ENCODE assay signal across 9 cellular contexts in genomic region chr6:44052419-44053011, GRCh38.
DNase-seq lines count a peak whose midpoint lies in the region; ATAC-seq and TF ChIP-seq lines count a peak whose summit lies in the region.
"Had no signal": no experiment of that assay in that cellular context is flagged by ENCODE, and none has a peak within 500 bp of the region (broad histone marks: within the 10 kb centered on the region; RNA-seq: fewer than 3 reads in every experiment).

No MANE protein-coding gene starts in this region.

- H3K4me3 Mint-ChIP-seq in HFFc6 (no peak overlapping the region), MCF 10A (ENCODE audit: unreplicated experiment) (no peak overlapping the region)

- no peaks in the 10 kb centered on the region for H3K36me3 Mint-ChIP-seq in HFFc6 (ENCODE audit: low read depth)
- no peaks in the 10 kb centered on the region for H3K36me3 Mint-ChIP-seq in MCF 10A (ENCODE audit: insufficient read depth, unreplicated experiment)

- no peak overlapping the region for H3K4me3 ChIP-seq in suprapubic skin

- no peaks in the 10 kb centered on the region for H3K27me3 ChIP-seq in suprapubic skin

- CTCF ChIA-PET in MCF 10A (lab: Yijun Ruan, JAX): interaction anchor here (0.7 to 1.4 kb wide), 5 partner anchors 10 to 386 kb away, joined by 3 to 5 read pairs (median 3); no protein-coding TSS in a partner anchor

- intact Hi-C loops in MCF 10A (cut with micrococcal nuclease): no loop called here

- H3K36me3 ChIP-seq in suprapubic skin: no peaks in the 10 kb centered on the region

- TF ChIP-seq POLR2A in suprapubic skin (IDR thresholded peaks at IDR 0.05): no peak

- H3K4me1 ChIP-seq in suprapubic skin: peaks cover 60% of the 10 kb centered on the region

- TF ChIP-seq CTCF in HFFc6 (IDR thresholded peaks at IDR 0.05) (peak; percentile 37), MCF 10A (IDR thresholded peaks at IDR 0.05; ENCODE audit: unreplicated experiment) (no peak), suprapubic skin (IDR thresholded peaks at IDR 0.05) (no peak)

- no peak for ATAC-seq in GM18511 (IDR thresholded peaks at IDR 0.05; ENCODE audit: unreplicated experiment)
- ATAC-seq: activated CD4-positive, CD25-positive, alpha-beta regulatory T cell treated with anti-CD3 and anti-CD28 coated beads, Interleukin-2, amount 50 U/mL, for 24 hours had no signal

- H3K27ac ChIP-seq in suprapubic skin: peak overlapping the region; percentile 22

- DNase-seq in HFFc6: peak; percentile 61
- peak; percentile 92 for DNase-seq in MCF 10A (ENCODE audit: unreplicated experiment)
- peak; percentile 64 for DNase-seq in inferior parietal cortex (ENCODE audit: extremely low spot score)
- no peak for DNase-seq in suprapubic skin (ENCODE audit: low spot score in 2 of 2)
- no peak for DNase-seq in retina
- no peak for DNase-seq in foreskin melanocyte
- no peak for DNase-seq in NCI-H345 (lab: John Stamatoyannopoulos, UW)

- no peaks in the 10 kb centered on the region; the same call in 1 of the 2 replicates for H3K27me3 Mint-ChIP-seq in HFFc6 (ENCODE audit: insufficient read depth)
- H3K27me3 Mint-ChIP-seq in MCF 10A (ENCODE audit: insufficient read depth, unreplicated experiment): no peaks in the 10 kb centered on the region

- peak overlapping the region; percentile 71 for H3K27ac Mint-ChIP-seq in HFFc6
- H3K27ac Mint-ChIP-seq in MCF 10A (ENCODE audit: low read depth, unreplicated experiment): no peak overlapping the region

- no peak for TF ChIP-seq EP300 in suprapubic skin (IDR thresholded peaks at IDR 0.05)

- H3K9me3 Mint-ChIP-seq in HFFc6 (no peaks in the 10 kb centered on the region), MCF 10A (ENCODE audit: unreplicated experiment) (no peaks in the 10 kb centered on the region)

- H3K9me3 ChIP-seq in suprapubic skin: no peaks in the 10 kb centered on the region

- 38% methylated on average over 4 of the region's 4 CpGs for WGBS in suprapubic skin

- no TSS peak for BruUV-seq in MCF 10A (replicated peaks; lab: Mats Ljungman, UMichigan)

- peaks cover 90% of the 10 kb centered on the region for H3K4me1 Mint-ChIP-seq in HFFc6 (ENCODE audit: low read depth)
- H3K4me1 Mint-ChIP-seq in MCF 10A (ENCODE audit: insufficient read depth, unreplicated experiment): peaks cover 41% of the 10 kb centered on the region

- POLR2A ChIA-PET in MCF 10A (lab: Yijun Ruan, JAX): interaction anchor here (0.9 to 1.8 kb wide), 5 partner anchors 9 to 280 kb away, joined by 3 to 5 read pairs (median 4); no protein-coding TSS in a partner anchor

Comparison
In these comparisons a context has a peak if more than half of its experiments do, and no peak if none do; other contexts are left out.
1. DNase-seq: peak in HFFc6 (single experiment), MCF 10A (single experiment) and inferior parietal cortex (single experiment); none in suprapubic skin (0 of 2), retina (single experiment), foreskin melanocyte (single experiment) and NCI-H345 (single experiment).